ENCODE assay signal across 32 cellular contexts in the genomic region with DNA sequence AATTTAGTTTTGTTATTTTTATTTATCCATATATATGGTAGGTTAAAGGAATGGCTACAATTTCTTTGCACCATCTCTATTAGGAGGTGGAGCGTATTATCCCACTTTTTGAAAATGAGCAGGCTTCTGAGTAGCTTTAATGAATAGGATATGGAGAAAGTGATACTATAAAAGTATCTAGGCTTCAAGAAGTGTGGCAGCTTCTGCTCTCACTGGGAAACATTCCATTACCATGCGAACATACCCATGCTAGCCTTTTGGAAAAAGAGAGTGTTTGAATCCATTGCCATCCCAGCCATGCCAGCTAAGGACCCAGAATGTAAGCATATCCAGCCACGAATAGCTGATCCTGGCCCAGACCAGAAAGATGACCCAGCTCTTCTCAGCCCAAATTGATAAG.
"Had no signal": no experiment of that assay in that cellular context is flagged by ENCODE, and none has a peak within 500 bp of the region (broad histone marks: within the 10 kb centered on the region; RNA-seq: fewer than 3 reads in every experiment).

No MANE protein-coding gene starts in this region.

- H3K4me3 ChIP-seq: adrenal gland, ascending aorta, body of pancreas, breast epithelium, cardiac muscle cell had no signal

- H3K9me3 ChIP-seq: adrenal gland, ascending aorta, body of pancreas, breast epithelium had no signal

- H3K4me1 ChIP-seq: adrenal gland, ascending aorta, body of pancreas, breast epithelium had no signal

- H3K27ac ChIP-seq: adrenal gland, ascending aorta, body of pancreas, brain microvascular endothelial cell, breast epithelium, cardiac muscle cell had no signal

- H3K27me3 ChIP-seq: adrenal gland, ascending aorta, body of pancreas, brain microvascular endothelial cell, breast epithelium, cardiac muscle cell had no signal

- H3K36me3 ChIP-seq: adrenal gland, ascending aorta, brain microvascular endothelial cell, breast epithelium, cardiac muscle cell had no signal

- ATAC-seq: activated naive CD4-positive, alpha-beta T cell treated with anti-CD3 and anti-CD28 coated beads, Interleukin-2, amount 50 U/mL, for 72 hours; activated naive CD8-positive, alpha-beta T cell treated with anti-CD3 and anti-CD28 coated beads, Interleukin-2, amount 50 U/mL, for 24 hours; activated T-cell treated with anti-CD3 and anti-CD28 coated beads, Interleukin-2, amount 50 U/mL, for 4 hours; activated T-cell treated with anti-CD3 and anti-CD28 coated beads, Interleukin-2, amount 50 U/mL, for 72 hours; activated T-helper 17 cell treated with anti-CD3 and anti-CD28 coated beads, Interleukin-2, amount 50 U/mL, for 72 hours; body of pancreas had no signal

- DNase-seq: activated effector memory CD4-positive, alpha-beta T cell treated with anti-CD3 and anti-CD28 coated beads, Interleukin-2, amount 50 U/mL, for 16 hours; activated effector memory CD4-positive, alpha-beta T cell treated with Interleukin-2 at 50 U/mL for 16 hours; activated gamma-delta T cell; activated gamma-delta T cell treated with Interleukin-2 at 50 U/mL for 16 hours; activated naive CD4-positive, alpha-beta T cell; activated naive CD4-positive, alpha-beta T cell treated with anti-CD3 and anti-CD28 coated beads for 36 hours; activated naive CD4-positive, alpha-beta T cell treated with anti-CD3 and anti-CD28 coated beads, Interleukin-2, amount 10 ng/mL, durations not matched to agents 7 days and 5 days; activated naive CD4-positive, alpha-beta T cell treated with anti-CD3 and anti-CD28 coated beads, Interleukin-2, amount 50 U/mL, for 16 hours; activated naive CD4-positive, alpha-beta T cell treated with Interleukin-2 at 50 U/mL for 16 hours; activated naive CD8-positive, alpha-beta T cell treated with anti-CD3 and anti-CD28 coated beads for 36 hours; activated naive CD8-positive, alpha-beta T cell treated with anti-CD3 and anti-CD28 coated beads, Interleukin-2, amount 10 ng/mL, durations not matched to agents 7 days and 5 days; activated naive CD8-positive, alpha-beta T cell treated with anti-CD3 and anti-CD28 coated beads, Interleukin-2, amount 50 U/mL, for 24 hours; activated T-cell treated with anti-CD3 and anti-CD28 coated beads, Interleukin-2, amount 50 U/mL, for 1 hour; activated T-cell treated with anti-CD3 and anti-CD28 coated beads, Interleukin-2, amount 50 U/mL, for 24 hours; activated T-cell treated with anti-CD3 and anti-CD28 coated beads, Interleukin-2, amount 50 U/mL, for 4 hours; activated T-cell treated with anti-CD3 and anti-CD28 coated beads, Interleukin-2, amount 50 U/mL, for 48 hours; activated T-cell treated with anti-CD3 and anti-CD28 coated beads, Interleukin-2, amount 50 U/mL, for 72 hours; adrenal gland; amniotic stem cell; amygdala; anterior cingulate cortex; aorta; body of pancreas; brain microvascular endothelial cell; caudate nucleus; central memory CD4-positive, alpha-beta T cell; cerebellar nuclear complex had no signal
